20 cellular contexts compared by ENCODE assay signal in genomic region chr1:63619558-63619957, GRCh38.
"Had no signal": no experiment of that assay in that cellular context is flagged by ENCODE, and none has a peak within 500 bp of the region (broad histone marks: within the 10 kb centered on the region; RNA-seq: fewer than 3 reads in every experiment).

No MANE protein-coding gene starts in this region.

- H3K36me3 ChIP-seq: colonic mucosa, esophagus muscularis mucosa, heart right ventricle, left lung, lower lobe of right lung had no signal

- H3K4me1 ChIP-seq: colonic mucosa, foreskin keratinocyte had no signal

- H3K9me3 ChIP-seq: colonic mucosa, esophagus muscularis mucosa, heart right ventricle, left lung, lower lobe of right lung, mucosa of descending colon had no signal

- ATAC-seq: effector memory CD8-positive, alpha-beta T cell; foreskin keratinocyte; heart right ventricle; left cardiac atrium; left lung; left ventricle myocardium superior; lower lobe of right lung; mucosa of descending colon had no signal

- H3K27me3 ChIP-seq: colonic mucosa, dorsolateral prefrontal cortex, esophagus muscularis mucosa, foreskin keratinocyte, heart right ventricle, left lung had no signal

- H3K27ac ChIP-seq: colonic mucosa, esophagus muscularis mucosa, foreskin keratinocyte, heart right ventricle, left lung, lower lobe of right lung had no signal

- H3K4me3 Mint-ChIP-seq: effector memory CD8-positive, alpha-beta T cell; mesothelial cell of epicardium had no signal

- H3K9me3 Mint-ChIP-seq: effector memory CD8-positive, alpha-beta T cell; mesothelial cell of epicardium had no signal

- H3K36me3 Mint-ChIP-seq: mesothelial cell of epicardium had no signal

- H3K27me3 Mint-ChIP-seq: effector memory CD8-positive, alpha-beta T cell had no signal

- H3K4me3 ChIP-seq: colonic mucosa, dorsolateral prefrontal cortex, esophagus muscularis mucosa, heart right ventricle, left lung, lower lobe of right lung, mucosa of descending colon had no signal

- DNase-seq: cerebellar nuclear complex; colonic mucosa; cortex of kidney; dermis blood vessel endothelial cell; dorsolateral prefrontal cortex; effector CD8-positive, alpha-beta T cell; effector memory CD8-positive, alpha-beta T cell; foreskin keratinocyte; glutamatergic neuron; head of caudate nucleus; heart right ventricle; hippocampal formation; left cardiac atrium; left lung; left ventricle myocardium superior; lower lobe of right lung; mesenchymal stem cell; mucosa of descending colon had no signal

- H3K27ac Mint-ChIP-seq: effector memory CD8-positive, alpha-beta T cell; mesothelial cell of epicardium had no signal
